30 cellular contexts compared by ENCODE assay signal in the genomic region with DNA sequence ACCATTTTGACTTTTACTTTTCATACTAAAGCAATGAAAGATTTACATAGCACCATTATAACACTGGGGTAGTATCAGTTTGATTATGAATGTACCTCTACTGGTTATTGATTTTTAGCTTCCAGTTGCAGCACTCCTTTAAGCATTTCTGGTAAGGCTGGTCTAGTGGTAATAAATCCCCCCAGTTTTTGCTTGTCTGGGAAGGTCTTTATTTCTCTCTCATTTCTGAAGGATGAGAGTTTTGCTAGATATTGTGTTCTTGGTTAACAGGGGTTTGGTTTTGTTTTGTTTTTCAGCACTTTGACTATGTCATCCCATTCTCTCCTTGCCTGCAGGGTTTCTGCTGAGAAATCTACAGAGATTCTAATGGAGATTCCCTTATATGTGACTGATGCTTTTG. TPM values are rescaled to one million over a fixed set of nuclear protein-coding genes. Genes with fewer than 3 reads are reported as not detected.
"Had no signal": no experiment of that assay in that cellular context is flagged by ENCODE, and none has a peak within 500 bp of the region (broad histone marks: within the 10 kb centered on the region; RNA-seq: fewer than 3 reads in every experiment).

No MANE protein-coding gene starts in this region.

- H3K27ac Mint-ChIP-seq: dendritic cell treated with granulocyte-macrophage colony-stimulating factor and Interleukin-4, amounts not matched to agents 40 ng/mL and 50 ng/mL, for 4 days; effector memory CD8-positive, alpha-beta T cell; endodermal cell had no signal

- H3K4me3 Mint-ChIP-seq: dendritic cell treated with granulocyte-macrophage colony-stimulating factor and Interleukin-4, amounts not matched to agents 40 ng/mL and 50 ng/mL, for 4 days; effector memory CD8-positive, alpha-beta T cell; endodermal cell had no signal

- H3K27ac ChIP-seq: colonic mucosa, coronary artery, dorsolateral prefrontal cortex, epithelial cell of prostate, esophagus muscularis mucosa, esophagus squamous epithelium, foreskin keratinocyte, gastrocnemius medialis, gastroesophageal sphincter, heart left ventricle, heart right ventricle had no signal

- FAIRE-seq: colon, endometrium, endothelial cell of umbilical vein, frontal cortex had no signal

- H3K4me1 Mint-ChIP-seq: endodermal cell had no signal

- ATAC-seq: effector memory CD8-positive, alpha-beta T cell; esophagus mucosa; foreskin keratinocyte; gastrocnemius medialis; gastroesophageal sphincter; heart left ventricle; heart right ventricle had no signal

- H3K36me3 ChIP-seq: colonic mucosa, esophagus muscularis mucosa, esophagus squamous epithelium, gastrocnemius medialis, gastroesophageal sphincter, heart left ventricle, heart right ventricle had no signal

- H3K4me1 ChIP-seq: colonic mucosa, esophagus muscularis mucosa, esophagus squamous epithelium, foreskin keratinocyte, gastrocnemius medialis, gastroesophageal sphincter, heart left ventricle, heart right ventricle had no signal

- H3K4me3 ChIP-seq: colonic mucosa, coronary artery, dorsolateral prefrontal cortex, esophagus muscularis mucosa, esophagus squamous epithelium, gastrocnemius medialis, gastroesophageal sphincter, heart left ventricle, heart right ventricle had no signal

- DNase-seq: colonic mucosa; cortex of kidney; dermis blood vessel endothelial cell; dorsolateral prefrontal cortex; effector CD4-positive, alpha-beta T cell; effector memory CD4-positive, alpha-beta T cell; effector memory CD8-positive, alpha-beta T cell; endodermal cell; erythroblast; esophagus squamous epithelium; foreskin fibroblast; foreskin keratinocyte; foreskin melanocyte; gastrocnemius medialis; glutamatergic neuron; head of caudate nucleus; heart left ventricle; heart right ventricle had no signal

- H3K9me3 ChIP-seq: colonic mucosa, gastrocnemius medialis had no signal

- H3K27me3 ChIP-seq: colonic mucosa, esophagus muscularis mucosa, gastrocnemius medialis had no signal

RNA-seq across cellular contexts. Expression of gene IGFBPL1, which starts 26.9 kb away (rescaled TPM):
- total RNA-seq: endothelial cell of umbilical vein, esophagus mucosa, esophagus squamous epithelium, fibroblast of lung, fibroblast of villous mesenchyme, gastrocnemius medialis, heart right ventricle had no signal
- polyA plus RNA-seq: endothelial cell of umbilical vein, fibroblast of lung, foreskin keratinocyte, heart left ventricle, heart right ventricle had no signal
